ENCODE assay signal across 17 cellular contexts in genomic region chr12:120500577-120500976, GRCh38. TPM values are rescaled to one million over a fixed set of nuclear protein-coding genes. Genes with fewer than 3 reads are reported as not detected.
DNase-seq lines count a peak whose midpoint lies in the region; ATAC-seq, FAIRE-seq and TF ChIP-seq lines count a peak whose summit lies in the region.
"Had no signal": no experiment of that assay in that cellular context is flagged by ENCODE, and none has a peak within 500 bp of the region (broad histone marks: within the 10 kb centered on the region; RNA-seq: fewer than 3 reads in every experiment).

No MANE protein-coding gene starts in this region.

- POLR2A ChIA-PET in CD8-positive, alpha-beta memory T cell (lab: Charles Lee), result interaction anchor here (1.1 kb wide), 1 partner anchor 32 kb away, joined by 3 read pairs; no protein-coding TSS in a partner anchor
- POLR2A ChIA-PET in RWPE1 (lab: Yijun Ruan, JAX; ENCODE audit: low non-redundant PET), result interaction anchor here (0.7 kb wide), 1 partner anchor 11 kb away, joined by 5 read pairs; no protein-coding TSS in a partner anchor
- POLR2A ChIA-PET in endothelial cell of umbilical vein (lab: Charles Lee), result no interaction called here

- peaks cover 5 to 52% (median 6%) of the 10 kb centered on the region in 3 donors for H3K36me3 Mint-ChIP-seq in CD8-positive, alpha-beta memory T cell

- no peak overlapping the region for H2AFZ ChIP-seq in endothelial cell of umbilical vein (ENCODE audit: low read depth, low read length)
- H2AFZ ChIP-seq in osteoblast (ENCODE audit: low read length), result no peak overlapping the region

- no peak for DNase-seq in CD8-positive, alpha-beta memory T cell
- DNase-seq in RWPE1 (ENCODE audit: low spot score) (no peak), endothelial cell of umbilical vein (ENCODE audit: low read depth, low spot score) (peak; percentile 33), osteoblast (ENCODE audit: insufficient read length, low spot score, missing footprints) (peak; percentile 54), NCI-H526 treated with DMSO at 0.1 percent for 48 hours (lab: John Stamatoyannopoulos, UW) (no peak)
- DNase-seq in stimulated activated CD4-positive, alpha-beta T cell treated with anti-CD3 and anti-CD28 coated beads, Interleukin-4, amount 100 ng/mL, for 4 hours, result no peak
- DNase-seq: activated CD4-positive, alpha-beta T cell treated with anti-CD3 and anti-CD28 coated beads, Interleukin-2, amount 50 U/mL, for 48 hours; left ventricle myocardium superior; MM.1S; NCI-H2029 treated with DMSO at 0.1 percent for 48 hours; NCI-H524; thyroid gland had no signal

- peaks cover 22 to 34% (median 29%) of the 10 kb centered on the region in 3 donors for H3K4me1 Mint-ChIP-seq in CD8-positive, alpha-beta memory T cell

- ATAC-seq in HG03175 (IDR thresholded peaks at IDR 0.05; ENCODE audit: unreplicated experiment) (no peak), HG03571 (IDR thresholded peaks at IDR 0.05; ENCODE audit: unreplicated experiment) (no peak)
- ATAC-seq: left ventricle myocardium superior had no signal

- dilution Hi-C loops in endothelial cell of umbilical vein (cut with MboI; ENCODE audit: extremely low pct_ligation_motif_present, low sequenced_read_pairs), result no loop called here

- H3K27ac ChIP-seq in CD8-positive, alpha-beta memory T cell (ENCODE audit: low read depth, low read length), result no peak overlapping the region
- H3K27ac ChIP-seq in RWPE1 (peak overlapping the region; percentile 69), endothelial cell of umbilical vein (ENCODE audit: insufficient read depth, low read depth, low read length) (no peak overlapping the region), osteoblast (ENCODE audit: low read depth, low read length) (no peak overlapping the region)
- H3K27ac ChIP-seq: thyroid gland had no signal

- no peak overlapping the region for H3K4me2 ChIP-seq in endothelial cell of umbilical vein (ENCODE audit: insufficient read depth, low read length)
- no peak overlapping the region for H3K4me2 ChIP-seq in osteoblast (ENCODE audit: insufficient read depth, low read length)

- H3K9me1 ChIP-seq in endothelial cell of umbilical vein (replicated peaks; ENCODE audit: control insufficient read depth, extremely low read depth, insufficient read depth, low read length), result no peaks in the 10 kb centered on the region

- no TSS peak for BruUV-seq in endothelial cell of umbilical vein (replicated peaks; lab: Mats Ljungman, UMichigan)

- H3K4me3 Mint-ChIP-seq in CD8-positive, alpha-beta memory T cell, result peak overlapping the region in 1 of 7 donors; percentile 39

- H4K20me1 ChIP-seq in endothelial cell of umbilical vein (replicated peaks; ENCODE audit: control insufficient read depth, extremely low read depth, insufficient read depth, low read length) (peaks cover 11% of the 10 kb centered on the region), osteoblast (ENCODE audit: insufficient read depth, low read length) (peaks cover 19% of the 10 kb centered on the region)

- no peaks in the 10 kb centered on the region for H3K9me3 Mint-ChIP-seq in CD8-positive, alpha-beta memory T cell

- H3K27ac Mint-ChIP-seq in CD8-positive, alpha-beta memory T cell, result peak overlapping the region in 6 of 8 donors; percentile 19 to 87 (median 72)

- CTCF ChIA-PET in CD8-positive, alpha-beta memory T cell (lab: Charles Lee), result interaction anchor here (1.0 to 1.2 kb wide), 3 partner anchors 30 to 64 kb away, joined by 3 to 4 read pairs (median 3); no protein-coding TSS in a partner anchor
- CTCF ChIA-PET in RWPE1 (lab: Yijun Ruan, JAX) (interaction anchor here (0.6 kb wide), 1 partner anchor 664 kb away, joined by 3 read pairs; no protein-coding TSS in a partner anchor), endothelial cell of umbilical vein (lab: Charles Lee) (interaction anchor here (0.8 to 1.8 kb wide), 3 partner anchors 9 to 49 kb away, joined by 3 to 8 read pairs (median 5); partner anchors contain the start of gene COQ5)

- no peak overlapping the region for H3K9ac ChIP-seq in endothelial cell of umbilical vein (replicated peaks; ENCODE audit: extremely low read depth, insufficient read depth, low read length)

- peaks cover 24% of the 10 kb centered on the region for H3K79me2 ChIP-seq in endothelial cell of umbilical vein (ENCODE audit: control insufficient read depth, insufficient read depth, low read length)
- H3K79me2 ChIP-seq in osteoblast (ENCODE audit: insufficient read depth, low read length), result peaks cover 30% of the 10 kb centered on the region

- no peak for TF ChIP-seq CTCF in RWPE1 (conservative IDR thresholded peaks at IDR 0.05; ENCODE audit: low read depth)
- TF ChIP-seq CTCF in endothelial cell of umbilical vein (IDR thresholded peaks at IDR 0.05; ENCODE audit: extremely low read depth in 1 of 2, insufficient read depth in 1 of 2, low read depth in 1 of 2, low read length in 2 of 2), result no peak
- no peak for TF ChIP-seq CTCF in osteoblast (IDR thresholded peaks at IDR 0.05; ENCODE audit: extremely low read depth, low read depth, low read length)

- intact Hi-C loops in endothelial cell of umbilical vein (cut with micrococcal nuclease), result no loop called here

- peaks cover 28% of the 10 kb centered on the region for H3K36me3 ChIP-seq in CD8-positive, alpha-beta memory T cell (ENCODE audit: insufficient read depth, low read length)
- peaks cover 10 to 12% of the 10 kb centered on the region in 2 experiments for H3K36me3 ChIP-seq in endothelial cell of umbilical vein (ENCODE audit: control insufficient read depth in 2 of 2, extremely low read depth in 1 of 2, insufficient read depth in 2 of 2, low read length in 2 of 2)
- peaks cover 32% of the 10 kb centered on the region for H3K36me3 ChIP-seq in osteoblast (ENCODE audit: insufficient read depth, low read length)

- H3K9me3 ChIP-seq in CD8-positive, alpha-beta memory T cell (ENCODE audit: low read length), result no peaks in the 10 kb centered on the region
- H3K9me3 ChIP-seq in endothelial cell of umbilical vein (replicated peaks; ENCODE audit: control insufficient read depth, insufficient read depth, low read length) (no peaks in the 10 kb centered on the region), osteoblast (ENCODE audit: low read depth, low read length) (no peaks in the 10 kb centered on the region)
- H3K9me3 ChIP-seq: thyroid gland had no signal

- H3K4me3 ChIP-seq in CD8-positive, alpha-beta memory T cell (ENCODE audit: low read length), result no peak overlapping the region
- H3K4me3 ChIP-seq in endothelial cell of umbilical vein (replicated peaks in 1 of 3; ENCODE audit: insufficient read depth in 1 of 3, low read depth in 1 of 3, low read length in 3 of 3) (no peak overlapping the region), osteoblast (ENCODE audit: insufficient read depth, low read length) (no peak overlapping the region)
- H3K4me3 ChIP-seq: thyroid gland had no signal

- no peak for TF ChIP-seq POLR2A in endothelial cell of umbilical vein (IDR thresholded peaks at IDR 0.05; ENCODE audit: low read depth, low read length)

- H3K27me3 ChIP-seq in CD8-positive, alpha-beta memory T cell (ENCODE audit: insufficient read depth, low read length, poor library complexity, severe bottlenecking), result no peaks in the 10 kb centered on the region
- H3K27me3 ChIP-seq in endothelial cell of umbilical vein (ENCODE audit: control insufficient read depth in 2 of 2, insufficient read depth in 2 of 2, low read length in 2 of 2) (no peaks in the 10 kb centered on the region), osteoblast (ENCODE audit: insufficient read depth, low read length) (no peaks in the 10 kb centered on the region)
- H3K27me3 ChIP-seq: thyroid gland had no signal

- no peaks in the 10 kb centered on the region for H3K27me3 Mint-ChIP-seq in CD8-positive, alpha-beta memory T cell

- FAIRE-seq in endothelial cell of umbilical vein (lab: Jason Lieb, UNC), result no peak
- FAIRE-seq: H1, HTR-8/SVneo, TTC549 had no signal

- peaks cover 11% of the 10 kb centered on the region for H3K4me1 ChIP-seq in CD8-positive, alpha-beta memory T cell (ENCODE audit: insufficient read depth, low read length)
- H3K4me1 ChIP-seq in endothelial cell of umbilical vein (ENCODE audit: control insufficient read depth, extremely low read depth, insufficient read depth, low read length), result peaks cover 9% of the 10 kb centered on the region
- peaks cover 11% of the 10 kb centered on the region for H3K4me1 ChIP-seq in osteoblast (ENCODE audit: insufficient read depth, low read length)

RNA-seq across cellular contexts. Expression of gene DYNLL1, which starts 4.7 kb away (rescaled TPM):
- 100 to 1,000 TPM; 288 to 296 TPM for total RNA-seq in CD8-positive, alpha-beta memory T cell
- polyA plus RNA-seq in CD8-positive, alpha-beta memory T cell, result 304 TPM
- total RNA-seq in endothelial cell of umbilical vein, result 469 TPM in 2 replicates
- 538 and 600 TPM in 2 replicates for polyA plus RNA-seq in endothelial cell of umbilical vein
- polyA plus RNA-seq in endothelial cell of umbilical vein (2011; cell fraction: cytosol; rRNA removed), result 684 and 687 TPM in 2 replicates
- 214 and 254 TPM in 2 replicates for polyA plus RNA-seq in endothelial cell of umbilical vein (2011; cell fraction: nucleus; rRNA removed)
- polyA plus RNA-seq in endothelial cell of umbilical vein (2012), result 725 and 951 TPM in 2 replicates
- polyA minus RNA-seq in endothelial cell of umbilical vein, result 130 and 133 TPM in 2 replicates
- 137 TPM for polyA minus RNA-seq in endothelial cell of umbilical vein (2011; cell fraction: cytosol; rRNA and poly(A)+ RNA removed)
- polyA minus RNA-seq in endothelial cell of umbilical vein (2011; cell fraction: nucleus; rRNA and poly(A)+ RNA removed), result 29.7 and 40.4 TPM in 2 replicates
- total RNA-seq in osteoblast, result 162 and 168 TPM in 2 replicates

RNA-seq across cellular contexts. Expression of gene COQ5, which starts 28.4 kb away (rescaled TPM):
- 10 to 100 TPM; 37.5 to 39.0 TPM for total RNA-seq in CD8-positive, alpha-beta memory T cell
- 39.7 TPM for polyA plus RNA-seq in CD8-positive, alpha-beta memory T cell
- total RNA-seq in endothelial cell of umbilical vein (19.7 and 27.2 TPM in 2 replicates), osteoblast (15.2 and 19.2 TPM in 2 replicates)
- polyA plus RNA-seq in endothelial cell of umbilical vein, result 18.4 and 23.7 TPM in 2 replicates
- polyA plus RNA-seq in endothelial cell of umbilical vein (2011; cell fraction: cytosol; rRNA removed), result 27.6 and 29.7 TPM in 2 replicates
- polyA plus RNA-seq in endothelial cell of umbilical vein (2011; cell fraction: nucleus; rRNA removed), result 18.9 and 24.1 TPM in 2 replicates
- 28.0 and 31.3 TPM in 2 replicates for polyA plus RNA-seq in endothelial cell of umbilical vein (2012)
- 19.6 and 23.8 TPM in 2 replicates for polyA minus RNA-seq in endothelial cell of umbilical vein
- polyA minus RNA-seq in endothelial cell of umbilical vein (2011; cell fraction: cytosol; rRNA and poly(A)+ RNA removed), result 14.6 TPM
- polyA minus RNA-seq in endothelial cell of umbilical vein (2011; cell fraction: nucleus; rRNA and poly(A)+ RNA removed), result 6.7 and 10.3 TPM in 2 replicates

RNA-seq across cellular contexts. Expression of gene SRSF9, which starts 31.0 kb away (rescaled TPM):
- 100 to 1,000 TPM; 269 to 272 TPM for total RNA-seq in CD8-positive, alpha-beta memory T cell
- polyA plus RNA-seq in CD8-positive, alpha-beta memory T cell, result 214 TPM
- total RNA-seq in endothelial cell of umbilical vein (226 and 238 TPM in 2 replicates), osteoblast (103 and 107 TPM in 2 replicates)
- 97.7 and 153 TPM in 2 replicates for polyA plus RNA-seq in endothelial cell of umbilical vein
- 147 and 180 TPM in 2 replicates for polyA plus RNA-seq in endothelial cell of umbilical vein (2011; cell fraction: cytosol; rRNA removed)
- polyA plus RNA-seq in endothelial cell of umbilical vein (2011; cell fraction: nucleus; rRNA removed), result 143 and 191 TPM in 2 replicates
- 207 and 216 TPM in 2 replicates for polyA plus RNA-seq in endothelial cell of umbilical vein (2012)
- polyA minus RNA-seq in endothelial cell of umbilical vein, result 76.8 TPM in 2 replicates
- polyA minus RNA-seq in endothelial cell of umbilical vein (2011; cell fraction: cytosol; rRNA and poly(A)+ RNA removed), result 104 TPM
- 54.5 and 62.4 TPM in 2 replicates for polyA minus RNA-seq in endothelial cell of umbilical vein (2011; cell fraction: nucleus; rRNA and poly(A)+ RNA removed)

RNA-seq across cellular contexts. Expression of gene RNF10, which starts 33.6 kb away (rescaled TPM):
- 100 to 1,000 TPM; 173 to 205 TPM for total RNA-seq in CD8-positive, alpha-beta memory T cell
- 134 TPM for polyA plus RNA-seq in CD8-positive, alpha-beta memory T cell
- total RNA-seq in endothelial cell of umbilical vein (192 and 236 TPM in 2 replicates), osteoblast (117 and 122 TPM in 2 replicates)
- 92.1 and 120 TPM in 2 replicates for polyA plus RNA-seq in endothelial cell of umbilical vein
- 154 and 160 TPM in 2 replicates for polyA plus RNA-seq in endothelial cell of umbilical vein (2011; cell fraction: cytosol; rRNA removed)
- 286 and 294 TPM in 2 replicates for polyA plus RNA-seq in endothelial cell of umbilical vein (2011; cell fraction: nucleus; rRNA removed)
- 197 and 220 TPM in 2 replicates for polyA plus RNA-seq in endothelial cell of umbilical vein (2012)
- 292 and 309 TPM in 2 replicates for polyA minus RNA-seq in endothelial cell of umbilical vein
- polyA minus RNA-seq in endothelial cell of umbilical vein (2011; cell fraction: cytosol; rRNA and poly(A)+ RNA removed), result 70.1 TPM
- 84.4 and 152 TPM in 2 replicates for polyA minus RNA-seq in endothelial cell of umbilical vein (2011; cell fraction: nucleus; rRNA and poly(A)+ RNA removed)

RNA-seq across cellular contexts. Expression of gene GATC, which starts 54.3 kb away (rescaled TPM):
- total RNA-seq in CD8-positive, alpha-beta memory T cell, result 10 to 100 TPM; 28.6 to 30.6 TPM
- 29.8 TPM for polyA plus RNA-seq in CD8-positive, alpha-beta memory T cell
- total RNA-seq in endothelial cell of umbilical vein, result 28.8 and 33.1 TPM in 2 replicates
- polyA plus RNA-seq in endothelial cell of umbilical vein, result 11.8 and 13.0 TPM in 2 replicates
- 13.8 and 16.5 TPM in 2 replicates for polyA plus RNA-seq in endothelial cell of umbilical vein (2011; cell fraction: cytosol; rRNA removed)
- polyA plus RNA-seq in endothelial cell of umbilical vein (2011; cell fraction: nucleus; rRNA removed), result 23.5 and 24.2 TPM in 2 replicates
- 23.7 and 28.0 TPM in 2 replicates for polyA plus RNA-seq in endothelial cell of umbilical vein (2012)
- 17.4 and 25.1 TPM in 2 replicates for polyA minus RNA-seq in endothelial cell of umbilical vein
- 18.4 TPM for polyA minus RNA-seq in endothelial cell of umbilical vein (2011; cell fraction: cytosol; rRNA and poly(A)+ RNA removed)
- 10.0 and 11.4 TPM in 2 replicates for polyA minus RNA-seq in endothelial cell of umbilical vein (2011; cell fraction: nucleus; rRNA and poly(A)+ RNA removed)
- total RNA-seq in osteoblast, result 14.5 and 20.0 TPM in 2 replicates

Comparison
In these comparisons a context has a peak if more than half of its experiments do, and no peak if none do; other contexts are left out.
1. DNase-seq: peak in endothelial cell of umbilical vein (single experiment) and osteoblast (single experiment); none in CD8-positive, alpha-beta memory T cell (0 of 5), RWPE1 (single experiment), NCI-H526 treated with DMSO at 0.1 percent for 48 hours (single experiment) and stimulated activated CD4-positive, alpha-beta T cell treated with anti-CD3 and anti-CD28 coated beads, Interleukin-4, amount 100 ng/mL, for 4 hours (0 of 2).